ENCODE assay signal across 22 cellular contexts in genomic region chr18:54257015-54257414, GRCh38. TPM values are rescaled to one million over a fixed set of nuclear protein-coding genes. Genes with fewer than 3 reads are reported as not detected.
A peak's percentile ranks its signal among the peaks of the same experiment; 100 is the strongest.
DNase-seq lines count a peak whose midpoint lies in the region; ATAC-seq and TF ChIP-seq lines count a peak whose summit lies in the region.
"Had no signal": no experiment of that assay in that cellular context is flagged by ENCODE, and none has a peak within 500 bp of the region (broad histone marks: within the 10 kb centered on the region; RNA-seq: fewer than 3 reads in every experiment).

No MANE protein-coding gene starts in this region.

- H3K4me1 ChIP-seq in GM23338 (ENCODE audit: insufficient read depth) (peaks cover 36% of the 10 kb centered on the region), MM.1S (ENCODE audit: low read length) (peaks cover 7% of the 10 kb centered on the region)
- H3K4me1 ChIP-seq: BE2C had no signal

- H3K27ac ChIP-seq in GM23338 (ENCODE audit: low read depth), result peak overlapping the region; percentile 8
- no peak overlapping the region for H3K27ac ChIP-seq in MM.1S (ENCODE audit: low read length)
- H3K27ac ChIP-seq: pancreas, RWPE1, suprapubic skin had no signal

- H3K36me3 ChIP-seq in GM23338 (ENCODE audit: insufficient read depth) (no peaks in the 10 kb centered on the region), MM.1S (replicated peaks; ENCODE audit: insufficient read depth, low read length) (no peaks in the 10 kb centered on the region)
- H3K36me3 ChIP-seq: BE2C, pancreas, suprapubic skin had no signal

- H3K4me1 Mint-ChIP-seq in GM23338 (peaks cover 38% of the 10 kb centered on the region), WTC11 (peaks cover 52% of the 10 kb centered on the region), osteocyte (ENCODE audit: unreplicated experiment) (peaks cover 34% of the 10 kb centered on the region)

- no peak for ATAC-seq in GM23338
- ATAC-seq in WTC11, result no peak
- no peak for ATAC-seq in left colon
- ATAC-seq: activated T-helper 17 cell treated with anti-CD3 and anti-CD28 coated beads, Interleukin-2, amount 50 U/mL, for 72 hours; pancreas had no signal

- H3K9me3 Mint-ChIP-seq in GM23338, result no peaks in the 10 kb centered on the region
- no peaks in the 10 kb centered on the region for H3K9me3 Mint-ChIP-seq in WTC11
- H3K9me3 Mint-ChIP-seq in osteocyte (ENCODE audit: unreplicated experiment), result no peaks in the 10 kb centered on the region
- H3K9me3 Mint-ChIP-seq: activated B cell treated with CpG ODN at 0.5 μM for 24 hours; activated T-helper 17 cell treated with anti-CD3 and anti-CD28 coated beads, Interleukin-2, amount 50 U/mL, for 72 hours had no signal

- no peaks in the 10 kb centered on the region for H3K9me2 ChIP-seq in GM23338 (ENCODE audit: insufficient read depth)
- no peaks in the 10 kb centered on the region for H3K9me2 ChIP-seq in MM.1S (replicated peaks; ENCODE audit: insufficient read depth, low read length)

- CTCF ChIA-PET in WTC11 (lab: Charles Lee), result no interaction called here

- H3K27me3 Mint-ChIP-seq in GM23338 (ENCODE audit: insufficient read depth, low read depth, poor library complexity) (no peaks in the 10 kb centered on the region), WTC11 (ENCODE audit: low read depth) (no peaks in the 10 kb centered on the region), osteocyte (ENCODE audit: unreplicated experiment) (no peaks in the 10 kb centered on the region)
- H3K27me3 Mint-ChIP-seq: activated B cell treated with CpG ODN at 0.5 μM for 24 hours; activated T-helper 17 cell treated with anti-CD3 and anti-CD28 coated beads, Interleukin-2, amount 50 U/mL, for 72 hours had no signal

- H4K20me1 ChIP-seq in GM23338 (replicated peaks; ENCODE audit: insufficient read depth) (no peaks in the 10 kb centered on the region), MM.1S (ENCODE audit: insufficient read depth, low read length) (no peaks in the 10 kb centered on the region)

- H3K27me3 ChIP-seq in GM23338 (ENCODE audit: insufficient read depth) (no peaks in the 10 kb centered on the region), MM.1S (replicated peaks; ENCODE audit: insufficient read depth, low read length) (no peaks in the 10 kb centered on the region)
- H3K27me3 ChIP-seq: BE2C, pancreas, suprapubic skin had no signal

- no peak overlapping the region for H2AFZ ChIP-seq in GM23338
- no peak overlapping the region for H2AFZ ChIP-seq in MM.1S (ENCODE audit: low read length)

- H3K4me3 Mint-ChIP-seq in GM23338 (no peak overlapping the region), WTC11 (no peak overlapping the region), osteocyte (ENCODE audit: unreplicated experiment) (no peak overlapping the region)
- H3K4me3 Mint-ChIP-seq: activated B cell treated with CpG ODN at 0.5 μM for 24 hours; activated T-helper 17 cell treated with anti-CD3 and anti-CD28 coated beads, Interleukin-2, amount 50 U/mL, for 72 hours had no signal

- H3K4me3 ChIP-seq in AG10803 (ENCODE audit: low read length) (no peak overlapping the region), GM23338 (no peak overlapping the region), MM.1S (ENCODE audit: low read length) (no peak overlapping the region)
- H3K4me3 ChIP-seq: pancreas, suprapubic skin had no signal

- intact Hi-C loops in left colon (cut with DNase I, micrococcal nuclease), result no loop called here

- H3K9ac ChIP-seq in MM.1S (ENCODE audit: low read length), result no peak overlapping the region

- H3K9me3 ChIP-seq in MM.1S (replicated peaks; ENCODE audit: insufficient read depth, low read length), result no peaks in the 10 kb centered on the region
- H3K9me3 ChIP-seq: BE2C, pancreas, suprapubic skin had no signal

- H3F3A ChIP-seq in GM23338 (replicated peaks; ENCODE audit: low read depth), result 0 out of 2 replicates have a peak, but pooled peaks cover 3% of the 10 kb centered on the region
- H3F3A ChIP-seq in MM.1S (ENCODE audit: insufficient read depth, low read length), result no peaks in the 10 kb centered on the region

- H3K27ac Mint-ChIP-seq in GM23338 (0 out of 2 replicates have a peak overlapping the region, but pooled peaks have one; percentile 41), WTC11 (peak overlapping the region; percentile 87), osteocyte (ENCODE audit: unreplicated experiment) (no peak overlapping the region)
- H3K27ac Mint-ChIP-seq: activated B cell treated with CpG ODN at 0.5 μM for 24 hours; activated T-helper 17 cell treated with anti-CD3 and anti-CD28 coated beads, Interleukin-2, amount 50 U/mL, for 72 hours had no signal

- H3K36me3 Mint-ChIP-seq in GM23338 (ENCODE audit: low read depth) (no peaks in the 10 kb centered on the region), WTC11 (no peaks in the 10 kb centered on the region), osteocyte (ENCODE audit: unreplicated experiment) (no peaks in the 10 kb centered on the region)

- DNase-seq in AG10803 (ENCODE audit: low read depth) (peak; percentile 50), GM23338 (ENCODE audit: low spot score) (no peak), WTC11 (ENCODE audit: low spot score) (no peak), iris pigment epithelial cell (ENCODE audit: low read depth) (peak; percentile 63), osteocyte (ENCODE audit: extremely low spot score, unreplicated experiment) (no peak), amygdala (lab: John Stamatoyannopoulos, UW) (no peak), MM.1S (no peak), left colon (no peak)
- DNase-seq: activated B cell treated with CpG ODN at 0.5 μM for 24 hours; BE2C; cerebellar nuclear complex; NCI-H1436 treated with DMSO at 0.1 percent for 48 hours; NCI-H2171 treated with DMSO at 0.1 percent for 48 hours; NCI-H82; pancreas; small intestine; stimulated activated CD4-positive, alpha-beta T cell treated with anti-CD3 and anti-CD28 coated beads, Interleukin-4, amount 100 ng/mL, for 4 hours; stimulated activated CD8-positive, alpha-beta memory T cell treated with anti-CD3 and anti-CD28 coated beads, Interleukin-4, amount 100 ng/mL, for 48 hours; T-helper 1 cell had no signal

- H3K79me2 ChIP-seq in GM23338 (replicated peaks; ENCODE audit: insufficient read depth) (no peaks in the 10 kb centered on the region), MM.1S (ENCODE audit: low read length) (no peaks in the 10 kb centered on the region)

- peak overlapping the region; percentile 64 for H3K4me2 ChIP-seq in GM23338
- no peak overlapping the region for H3K4me2 ChIP-seq in MM.1S (ENCODE audit: low read depth, low read length)

- POLR2A ChIA-PET in WTC11 (lab: Charles Lee), result no interaction called here

- TF ChIP-seq CTCF in AG10803 (conservative IDR thresholded peaks at IDR 0.05; ENCODE audit: low read length) (no peak), GM23338 (conservative IDR thresholded peaks at IDR 0.05; ENCODE audit: low read depth in 2 of 2) (no peak), WTC11 (IDR thresholded peaks at IDR 0.05) (no peak), osteocyte (IDR thresholded peaks at IDR 0.05) (no peak), MM.1S (IDR thresholded peaks at IDR 0.05; ENCODE audit: low read length) (no peak)

TF ChIP-seq in GM23338, 12 proteins besides CTCF, POLR2A, EP300 and RAD21:
- TF ChIP-seq JUNB (IDR thresholded peaks at IDR 0.05; ENCODE audit: unreplicated experiment) (no peak), EZH2 (IDR thresholded peaks at IDR 0.05; ENCODE audit: low read depth, unreplicated experiment) (no peak)

TF ChIP-seq in WTC11, 78 proteins besides CTCF, POLR2A, EP300 and RAD21 (continues in another document):
- no peak for TF ChIP-seq ZNF416 (CRISPR knock-in tag; IDR thresholded peaks at IDR 0.05)
- TF ChIP-seq GTF2I (CRISPR knock-in tag; conservative IDR thresholded peaks at IDR 0.05), result no peak
- no peak for TF ChIP-seq RORB (CRISPR knock-in tag; IDR thresholded peaks at IDR 0.05)
- TF ChIP-seq PRDM15 (CRISPR knock-in tag; IDR thresholded peaks at IDR 0.05), result no peak

RNA-seq across cellular contexts. Expression of gene POLI, which starts 12.3 kb away (rescaled TPM):
- 38.3 and 41.5 TPM in 2 replicates for total RNA-seq in GM23338 (2014; rRNA removed; shearing (Covaris generic))
- polyA plus RNA-seq in GM23338 (2016; fragmentation: Nextera tagmentation; extraction: Ambion mirVana), result 17.6 and 30.1 TPM in 2 replicates
- total RNA-seq in WTC11 (2021) (41.6 to 52.0 TPM (median 43.8 TPM) in 3 replicates), osteocyte (26.6 and 29.7 TPM in 2 replicates), left colon (10 to 100 TPM; 10.7 to 15.6 TPM)

RNA-seq across cellular contexts. Expression of gene MBD2, which starts 32.5 kb away (rescaled TPM):
- 39.2 and 41.2 TPM in 2 replicates for total RNA-seq in GM23338 (2014; rRNA removed; shearing (Covaris generic))
- polyA plus RNA-seq in GM23338 (2016; fragmentation: Nextera tagmentation; extraction: Ambion mirVana), result 10.3 and 11.2 TPM in 2 replicates
- total RNA-seq in WTC11 (2021) (32.8 to 42.7 TPM (median 37.4 TPM) in 3 replicates), osteocyte (58.3 and 62.5 TPM in 2 replicates), left colon (100 to 1,000 TPM; 109 to 115 TPM)

Comparison
In these comparisons a context has a peak if more than half of its experiments do, and no peak if none do; other contexts are left out.
1. DNase-seq: peak in AG10803 (single experiment) and iris pigment epithelial cell (single experiment); none in GM23338 (single experiment), WTC11 (single experiment), osteocyte (single experiment), amygdala (0 of 56), MM.1S (single experiment) and left colon (0 of 2).